10 cellular contexts compared by ENCODE assay signal in the genomic region with DNA sequence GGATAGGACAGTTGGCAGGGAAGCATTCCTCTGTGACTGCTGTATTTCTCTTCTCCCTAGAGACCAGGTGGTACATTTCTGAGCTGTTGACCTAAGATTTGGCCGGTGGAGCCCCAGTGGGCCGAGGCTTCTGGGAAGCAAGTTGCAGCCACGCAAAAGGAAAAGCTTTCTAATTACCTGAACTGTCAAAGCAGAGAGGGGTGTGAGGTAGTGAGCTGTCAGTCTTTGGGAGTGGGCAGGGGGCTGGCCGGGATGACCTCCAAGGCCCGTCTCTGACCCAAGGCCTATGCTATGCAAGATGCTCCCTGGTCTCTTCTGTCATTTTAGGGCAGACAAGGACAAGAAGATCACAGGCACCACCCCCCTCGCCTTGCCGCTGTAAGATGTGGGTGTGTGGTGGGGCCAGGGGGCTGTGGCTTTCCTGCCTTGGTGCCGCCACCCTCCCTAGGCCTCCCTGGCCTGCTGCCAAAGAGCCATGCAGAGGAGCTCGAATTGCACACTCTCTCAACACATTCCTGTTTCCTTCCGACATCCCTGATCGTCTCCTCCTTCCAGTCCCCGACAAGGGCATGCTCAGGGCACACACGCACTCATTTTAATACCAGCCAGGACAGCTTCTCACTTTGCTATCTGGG. TPM values are rescaled to one million over a fixed set of nuclear protein-coding genes. Genes with fewer than 3 reads are reported as not detected.
DNase-seq lines count a peak whose midpoint lies in the region; ATAC-seq, FAIRE-seq and TF ChIP-seq lines count a peak whose summit lies in the region.
"Had no signal": no experiment of that assay in that cellular context is flagged by ENCODE, and none has a peak within 500 bp of the region (broad histone marks: within the 10 kb centered on the region; RNA-seq: fewer than 3 reads in every experiment).

No MANE protein-coding gene starts in this region.

- no peaks in the 10 kb centered on the region for H3F3A ChIP-seq in Loucy (ENCODE audit: low read depth)

- intact Hi-C loops in CD14-positive monocyte (cut with micrococcal nuclease), result no loop called here
- intact Hi-C loops in dorsolateral prefrontal cortex (cut with DNase I), result no loop called here

- H3K9ac ChIP-seq in Loucy (ENCODE audit: low read depth, low read length, poor library complexity, severe bottlenecking), result peak overlapping the region; percentile 73

- H3K9me2 ChIP-seq in Loucy (replicated peaks; ENCODE audit: low read depth, low read length), result no peaks in the 10 kb centered on the region

- TF ChIP-seq CTCF in CD14-positive monocyte (IDR thresholded peaks at IDR 0.05) (no peak), Loucy (conservative IDR thresholded peaks at IDR 0.05; ENCODE audit: low read length) (no peak), dorsolateral prefrontal cortex (IDR thresholded peaks at IDR 0.05 in 54 of 56, conservative IDR thresholded peaks at IDR 0.05 in 2 of 56; ENCODE audit: low read depth in 1 of 56, partially characterized antibody in 56 of 56) (no peak)

- H3K79me2 ChIP-seq in Loucy (ENCODE audit: insufficient read depth, low read length), result no peaks in the 10 kb centered on the region

- POLR2A ChIA-PET in activated CD4-positive, alpha-beta memory T cell treated with anti-CD3 and anti-CD28 coated beads, Interleukin-2, amount 10 ng/mL, durations not matched to agents 7 days and 5 days (lab: Charles Lee), result no interaction called here

- no peak overlapping the region for H2AFZ ChIP-seq in Loucy (ENCODE audit: low read length)

- WGBS in small intestine, 3 donors, result 11 to 22% (median 16%) methylated on average over 13 of the region's 13 CpGs

- no peaks in the 10 kb centered on the region for H3K9me3 ChIP-seq in Loucy (ENCODE audit: insufficient read depth, low read depth, low read length)
- H3K9me3 ChIP-seq in small intestine (ENCODE audit: control insufficient read depth, low read depth), result no peaks in the 10 kb centered on the region

- H3K4me2 ChIP-seq in Loucy (ENCODE audit: low read depth, low read length, poor library complexity, severe bottlenecking), result peak overlapping the region; percentile 90

- H3K27ac ChIP-seq in dorsolateral prefrontal cortex (no peak overlapping the region), small intestine (ENCODE audit: low read depth in 1 of 2, low read length in 1 of 2) (no peak overlapping the region)

- peaks cover 12 to 20% (median 17%) of the 10 kb centered on the region in 3 donors for H3K27me3 Mint-ChIP-seq in CD14-positive monocyte (ENCODE audit: low read depth in 3 of 3)
- H3K27me3 Mint-ChIP-seq in activated CD4-positive, alpha-beta memory T cell treated with anti-CD3 and anti-CD28 coated beads, Interleukin-2, amount 10 ng/mL, durations not matched to agents 7 days and 5 days, result peaks cover 28% of the 10 kb centered on the region

- H3K36me3 ChIP-seq in Loucy (ENCODE audit: insufficient read depth, low read length) (no peaks in the 10 kb centered on the region), small intestine (ENCODE audit: control insufficient read depth in 2 of 2, insufficient read depth in 2 of 2, low read length in 2 of 2) (no peaks in the 10 kb centered on the region)

- CTCF ChIA-PET in activated CD4-positive, alpha-beta memory T cell treated with anti-CD3 and anti-CD28 coated beads, Interleukin-2, amount 10 ng/mL, durations not matched to agents 7 days and 5 days (lab: Charles Lee), result no interaction called here

- peak overlapping the region in 4 of 7 donors; percentile 28 to 64 (median 54) for H3K27ac Mint-ChIP-seq in CD14-positive monocyte
- H3K27ac Mint-ChIP-seq in activated CD4-positive, alpha-beta memory T cell treated with anti-CD3 and anti-CD28 coated beads, Interleukin-2, amount 10 ng/mL, durations not matched to agents 7 days and 5 days, result no peak overlapping the region

- no peak for DNase-seq in CD14-positive monocyte (ENCODE audit: low spot score)
- peak; percentile 51 for DNase-seq in activated CD4-positive, alpha-beta memory T cell treated with anti-CD3 and anti-CD28 coated beads, Interleukin-2, amount 10 ng/mL, durations not matched to agents 7 days and 5 days
- DNase-seq in epidermal melanocyte (ENCODE audit: insufficient read length, low spot score), result peak; percentile 46
- peak; percentile 24 to 32 for DNase-seq in stimulated activated CD4-positive, alpha-beta T cell treated with anti-CD3 and anti-CD28 coated beads, Interleukin-15, amount 100 ng/mL, for 1 hour (ENCODE audit: low read depth in 1 of 2, low spot score in 1 of 2)
- DNase-seq in dorsolateral prefrontal cortex, result no peak
- DNase-seq in small intestine, result no peak

- H3K36me3 Mint-ChIP-seq in CD14-positive monocyte, result peaks cover 0 to 1% of the 10 kb centered on the region in 2 donors
- no peaks in the 10 kb centered on the region for H3K36me3 Mint-ChIP-seq in activated CD4-positive, alpha-beta memory T cell treated with anti-CD3 and anti-CD28 coated beads, Interleukin-2, amount 10 ng/mL, durations not matched to agents 7 days and 5 days (ENCODE audit: low read depth)

- no peaks in the 10 kb centered on the region for H3K27me3 ChIP-seq in Loucy (ENCODE audit: insufficient read depth, low read length, poor library complexity, severe bottlenecking)
- H3K27me3 ChIP-seq in dorsolateral prefrontal cortex, result peaks cover 0 to 40% (median 12%) of the 10 kb centered on the region in 45 donors
- peaks cover 3 to 4% of the 10 kb centered on the region in 2 donors for H3K27me3 ChIP-seq in small intestine (ENCODE audit: control insufficient read depth in 2 of 2, insufficient read depth in 2 of 2, low read length in 2 of 2)

- H3K4me1 ChIP-seq in Loucy (ENCODE audit: insufficient read depth, low read length, poor library complexity, severe bottlenecking) (peaks cover 80% of the 10 kb centered on the region), small intestine (ENCODE audit: control insufficient read depth in 2 of 2, insufficient read depth in 1 of 2, low read depth in 1 of 2, low read length in 1 of 2) (no peaks in the 10 kb centered on the region)

- no peak for ATAC-seq in GM19452 (IDR thresholded peaks at IDR 0.05; ENCODE audit: unreplicated experiment)

- peak overlapping the region; percentile 28 to 86 for H3K4me3 Mint-ChIP-seq in CD14-positive monocyte
- no peak overlapping the region for H3K4me3 Mint-ChIP-seq in activated CD4-positive, alpha-beta memory T cell treated with anti-CD3 and anti-CD28 coated beads, Interleukin-2, amount 10 ng/mL, durations not matched to agents 7 days and 5 days

- no peak for FAIRE-seq in small intestine (lab: Jason Lieb, UNC)
- FAIRE-seq: H1, islet of Langerhans had no signal

- H3K4me1 Mint-ChIP-seq in CD14-positive monocyte, result peaks cover 35% of the 10 kb centered on the region
- peaks cover 28% of the 10 kb centered on the region for H3K4me1 Mint-ChIP-seq in activated CD4-positive, alpha-beta memory T cell treated with anti-CD3 and anti-CD28 coated beads, Interleukin-2, amount 10 ng/mL, durations not matched to agents 7 days and 5 days

- no peaks in the 10 kb centered on the region for H4K20me1 ChIP-seq in Loucy (ENCODE audit: insufficient read depth, low read length, poor library complexity, severe bottlenecking)

- H3K4me3 ChIP-seq in Loucy (ENCODE audit: low read length, poor library complexity, severe bottlenecking) (peak overlapping the region; percentile 66), dorsolateral prefrontal cortex (no peak overlapping the region), small intestine (ENCODE audit: low read depth in 1 of 2, low read length in 2 of 2) (no peak overlapping the region)

- H3K9me3 Mint-ChIP-seq in CD14-positive monocyte, result peaks cover 0 to 3% (median 0%) of the 10 kb centered on the region in 7 donors
- H3K9me3 Mint-ChIP-seq in activated CD4-positive, alpha-beta memory T cell treated with anti-CD3 and anti-CD28 coated beads, Interleukin-2, amount 10 ng/mL, durations not matched to agents 7 days and 5 days, result no peaks in the 10 kb centered on the region

RNA-seq across cellular contexts. Expression of gene PADI1, which starts 7.7 kb away (rescaled TPM):
- polyA plus RNA-seq in CD14-positive monocyte (not detected), small intestine (under 1 TPM in 2 of 3 donors, not detected in 1; 0.10 to 0.27 TPM)
- total RNA-seq in activated CD4-positive, alpha-beta memory T cell treated with anti-CD3 and anti-CD28 coated beads, Interleukin-2, amount 10 ng/mL, durations not matched to agents 7 days and 5 days, result not detected
- total RNA-seq in dorsolateral prefrontal cortex, result 1 to 10 TPM in 1 of 120 experiments, under 1 TPM in 21, not detected in 98; 0.12 to 1.2 (median 0.26) TPM

RNA-seq across cellular contexts. Expression of gene PADI3, which starts 36.3 kb away (rescaled TPM):
- polyA plus RNA-seq in CD14-positive monocyte (not detected), small intestine (under 1 TPM in 1 of 3 donors, not detected in 2; 0.04 TPM)
- total RNA-seq in activated CD4-positive, alpha-beta memory T cell treated with anti-CD3 and anti-CD28 coated beads, Interleukin-2, amount 10 ng/mL, durations not matched to agents 7 days and 5 days, result not detected
- total RNA-seq in dorsolateral prefrontal cortex, result not detected

Comparison
In these comparisons a context has a peak if more than half of its experiments do, and no peak if none do; other contexts are left out.
1. DNase-seq: peak in activated CD4-positive, alpha-beta memory T cell treated with anti-CD3 and anti-CD28 coated beads, Interleukin-2, amount 10 ng/mL, durations not matched to agents 7 days and 5 days (single experiment), epidermal melanocyte (single experiment) and stimulated activated CD4-positive, alpha-beta T cell treated with anti-CD3 and anti-CD28 coated beads, Interleukin-15, amount 100 ng/mL, for 1 hour (2 of 2); none in CD14-positive monocyte (single experiment), dorsolateral prefrontal cortex (0 of 10) and small intestine (single experiment).